In genomic region chr7:95604408-95604807, GRCh38 we compare ENCODE assay signal across 1 cellular context. TPM values are rescaled to one million over a fixed set of nuclear protein-coding genes. Genes with fewer than 3 reads are reported as not detected.
"Had no signal": no experiment of that assay in that cellular context is flagged by ENCODE, and none has a peak within 500 bp of the region (broad histone marks: within the 10 kb centered on the region; RNA-seq: fewer than 3 reads in every experiment).

No MANE protein-coding gene starts in this region.

RNA-seq across cellular contexts. Expression of gene PDK4, which starts 8.1 kb away (rescaled TPM):
- total RNA-seq: SJSA1 had no signal
